ENCODE assay signal across 16 cellular contexts in the genomic region with DNA sequence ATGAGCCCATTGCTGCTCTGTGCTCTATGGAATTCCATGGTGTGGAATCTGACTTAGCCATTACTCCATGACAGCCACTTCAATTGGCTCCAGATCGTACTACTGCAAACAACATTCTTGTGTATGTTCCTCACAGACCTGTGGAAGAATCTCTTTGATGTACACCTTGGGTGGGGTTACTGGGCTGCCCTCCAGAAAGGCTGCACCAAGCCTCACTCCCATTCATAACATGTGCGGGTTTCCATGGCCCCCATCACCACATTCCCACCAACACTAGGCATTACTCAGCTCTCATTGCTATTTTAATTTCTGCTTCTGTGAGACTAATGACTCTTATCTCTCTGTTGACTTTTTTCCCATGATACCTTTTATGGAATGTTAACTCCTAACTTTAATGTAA.
"Had no signal": no experiment of that assay in that cellular context is flagged by ENCODE, and none has a peak within 500 bp of the region (broad histone marks: within the 10 kb centered on the region; RNA-seq: fewer than 3 reads in every experiment).

No MANE protein-coding gene starts in this region.

- H3K36me3 ChIP-seq: adrenal gland, neural progenitor cell, ovary, sigmoid colon, WERI-Rb-1 had no signal

- H3K4me2 ChIP-seq: neural progenitor cell had no signal

- H3K4me1 ChIP-seq: adrenal gland, neural progenitor cell had no signal

- H3K4me3 ChIP-seq: adrenal gland, lung, neural progenitor cell, ovary, sigmoid colon had no signal

- DNase-seq: activated CD4-positive, alpha-beta T cell treated with anti-CD3 and anti-CD28 coated beads, Interleukin-2, amount 50 U/mL, for 48 hours; activated T-cell treated with anti-CD3 and anti-CD28 coated beads, Interleukin-2, amount 50 U/mL, for 24 hours; adrenal gland; cortex of kidney; effector CD4-positive, alpha-beta T cell; foreskin melanocyte; head of caudate nucleus; left cardiac atrium; naive B cell; ovary; sigmoid colon; stimulated activated CD4-positive, alpha-beta T cell treated with anti-CD3 and anti-CD28 coated beads, Interleukin-12 subunit alpha, Interleukin-12 subunit beta, amount 100 ng/mL, for 4 hours; T-helper 17 cell; WERI-Rb-1 had no signal

- H3K9me3 ChIP-seq: adrenal gland, ovary, sigmoid colon had no signal

- H2AFZ ChIP-seq: neural progenitor cell had no signal

- H3K27me3 ChIP-seq: adrenal gland, neural progenitor cell, ovary, sigmoid colon had no signal

- H3K27ac ChIP-seq: adrenal gland, neural progenitor cell, ovary, sigmoid colon had no signal
